Comparison of ENCODE assay signal across 8 cellular contexts in the genomic region with DNA sequence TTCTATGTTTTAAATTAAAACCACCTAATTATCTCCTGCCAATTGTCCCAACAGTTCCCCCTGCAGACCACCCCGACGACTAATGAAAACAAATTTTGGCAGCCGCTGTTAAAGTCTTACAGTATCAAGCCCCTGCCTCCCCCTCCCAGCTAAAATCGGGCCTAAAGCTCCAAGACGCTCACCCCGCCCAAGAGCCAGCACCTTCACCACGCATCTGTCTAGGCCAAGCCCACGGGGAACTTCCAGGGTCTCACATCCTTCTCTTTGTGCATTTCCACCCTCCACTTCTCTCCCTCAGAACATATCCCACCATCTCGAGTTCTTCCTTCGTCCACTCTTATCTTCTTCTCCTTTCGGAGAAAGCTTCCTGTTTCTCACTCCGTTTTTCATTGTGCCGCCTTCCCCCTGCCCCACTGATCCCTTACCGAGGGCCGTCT. TPM values are rescaled to one million over a fixed set of nuclear protein-coding genes. Genes with fewer than 3 reads are reported as not detected.
DNase-seq lines count a peak whose midpoint lies in the region; ATAC-seq and TF ChIP-seq lines count a peak whose summit lies in the region.

No MANE protein-coding gene starts in this region.

- peak overlapping the region; percentile 100 for H2AFZ ChIP-seq in IMR-90 (replicated peaks; ENCODE audit: low read length, poor library complexity)

- TF ChIP-seq RAD21 in IMR-90 (IDR thresholded peaks at IDR 0.05; ENCODE audit: low read length): no peak

- H3K9me1 ChIP-seq in IMR-90 (ENCODE audit: insufficient read depth, low read length): no peaks in the 10 kb centered on the region

- H3K27ac ChIP-seq in IMR-90 (ENCODE audit: insufficient read depth, low read length) (peak overlapping the region; percentile 89), ectodermal cell (ENCODE audit: insufficient read depth, low read depth, low read length, poor library complexity, severe bottlenecking) (peak overlapping the region; percentile 96), upper lobe of right lung (peak overlapping the region; percentile 97)
- peak overlapping the region; percentile 93 for H3K27ac ChIP-seq in naive thymus-derived CD4-positive, alpha-beta T cell (ENCODE audit: low read depth, low read length)

- peak overlapping the region; percentile 80 for H2BK5ac ChIP-seq in IMR-90 (ENCODE audit: low read depth, low read length, poor library complexity, severe bottlenecking)

- H2BK15ac ChIP-seq in IMR-90 (ENCODE audit: low read depth, low read length): no peak overlapping the region

- peak overlapping the region; percentile 88 to 89 for H4K8ac ChIP-seq in IMR-90 (ENCODE audit: low read depth in 2 of 2, low read length in 2 of 2)

- H3K14ac ChIP-seq in IMR-90 (replicated peaks; ENCODE audit: low read depth, low read length): peak overlapping the region; percentile 83

- peak overlapping the region; percentile 90 for H3K4me2 ChIP-seq in IMR-90 (ENCODE audit: low read depth, low read length)

- peaks cover 4 to 29% of the 10 kb centered on the region in 2 experiments; a peak in 3 of 4 replicates for H3K79me1 ChIP-seq in IMR-90 (ENCODE audit: low read depth in 1 of 2, low read length in 2 of 2)

- ATAC-seq in IMR-90 (ENCODE audit: low read depth): no peak; the same call in 1 of the 2 replicates
- ATAC-seq in naive thymus-derived CD4-positive, alpha-beta T cell: no peak
- no peak for ATAC-seq in upper lobe of right lung
- ATAC-seq in HG03108 (IDR thresholded peaks at IDR 0.05; ENCODE audit: unreplicated experiment): no peak

- peak overlapping the region; percentile 96 for H2AK9ac ChIP-seq in IMR-90 (replicated peaks; ENCODE audit: low read depth, low read length, poor library complexity)

- peaks cover 2% of the 10 kb centered on the region; the same call in 1 of the 2 replicates for H3K4me1 ChIP-seq in IMR-90 (ENCODE audit: control insufficient read depth, insufficient read depth, low read length)
- peaks cover 10% of the 10 kb centered on the region for H3K4me1 ChIP-seq in ectodermal cell (ENCODE audit: control insufficient read depth, insufficient read depth, low read length)
- H3K4me1 ChIP-seq in naive thymus-derived CD4-positive, alpha-beta T cell (ENCODE audit: control insufficient read depth in 2 of 2, insufficient read depth in 2 of 2, low read length in 2 of 2): peaks cover 21 to 40% of the 10 kb centered on the region in 2 donors
- peaks cover 37% of the 10 kb centered on the region for H3K4me1 ChIP-seq in upper lobe of right lung

- no peaks in the 10 kb centered on the region for H3K9me3 ChIP-seq in IMR-90 (ENCODE audit: control insufficient read depth, insufficient read depth, low read length)
- no peaks in the 10 kb centered on the region for H3K9me3 ChIP-seq in ectodermal cell (ENCODE audit: control insufficient read depth, low read length)
- H3K9me3 ChIP-seq in naive thymus-derived CD4-positive, alpha-beta T cell (ENCODE audit: control insufficient read depth in 2 of 3, low read length in 3 of 3): no peaks in the 10 kb centered on the region
- no peaks in the 10 kb centered on the region for H3K9me3 ChIP-seq in upper lobe of right lung

- no TSS peak for BruUV-seq in IMR-90 (replicated peaks; lab: Mats Ljungman, UMichigan)

- peak overlapping the region; percentile 97 to 100 (median 99) for H3K4me3 Mint-ChIP-seq in naive thymus-derived CD4-positive, alpha-beta T cell

- no peak for TF ChIP-seq CTCF in IMR-90 (conservative IDR thresholded peaks at IDR 0.05; ENCODE audit: low read depth, low read length)
- TF ChIP-seq CTCF in upper lobe of right lung (IDR thresholded peaks at IDR 0.05): no peak

- CTCF ChIA-PET in IMR-90 (lab: Yijun Ruan, JAX): interaction anchor here (0.7 to 1.0 kb wide), 2 partner anchors 20 to 81 kb away, joined by 3 read pairs; no protein-coding TSS in a partner anchor
- CTCF ChIA-PET in naive thymus-derived CD4-positive, alpha-beta T cell (lab: Charles Lee): interaction anchor here (0.7 to 1.1 kb wide), 2 partner anchors 11 to 1004 kb away, joined by 3 read pairs; no protein-coding TSS in a partner anchor

- no peak overlapping the region for H2BK20ac ChIP-seq in IMR-90 (ENCODE audit: low read depth, low read length)

- peak overlapping the region; percentile 73 for H3K56ac ChIP-seq in IMR-90 (ENCODE audit: extremely low read depth, insufficient read depth, low read length)

- H3K27me3 ChIP-seq in IMR-90 (ENCODE audit: control insufficient read depth, insufficient read depth, low read length) (no peaks in the 10 kb centered on the region), ectodermal cell (ENCODE audit: control insufficient read depth, insufficient read depth, low read length, poor library complexity, severe bottlenecking) (no peaks in the 10 kb centered on the region), upper lobe of right lung (no peaks in the 10 kb centered on the region)
- H3K27me3 ChIP-seq in naive thymus-derived CD4-positive, alpha-beta T cell (ENCODE audit: control insufficient read depth in 2 of 2, insufficient read depth in 2 of 2, low read length in 2 of 2): no peaks in the 10 kb centered on the region

- peak overlapping the region; percentile 75; the same call in 1 of the 2 replicates for H3K23ac ChIP-seq in IMR-90 (ENCODE audit: low read depth, low read length)

- H3K4me3 ChIP-seq in IMR-90 (ENCODE audit: insufficient read depth, low read depth, low read length) (peak overlapping the region; percentile 92), ectodermal cell (ENCODE audit: insufficient read depth, low read depth, low read length) (peak overlapping the region; percentile 91), upper lobe of right lung (peak overlapping the region; percentile 96)
- H3K4me3 ChIP-seq in naive thymus-derived CD4-positive, alpha-beta T cell (ENCODE audit: low read length): peak overlapping the region; percentile 98

- H3K4ac ChIP-seq in IMR-90 (ENCODE audit: low read depth, low read length): peak overlapping the region; percentile 74

- POLR2A ChIA-PET in IMR-90 (lab: Charles Lee; ENCODE audit: unreplicated experiment): interaction anchor here (0.6 kb wide), 1 partner anchor 45 kb away, joined by 17 read pairs; no protein-coding TSS in a partner anchor
- POLR2A ChIA-PET in naive thymus-derived CD4-positive, alpha-beta T cell (lab: Charles Lee): interaction anchor here (0.9 to 2.6 kb wide), 12 partner anchors 9 to 1453 kb away, joined by 3 to 12 read pairs (median 4); partner anchors contain the start of gene STAM2

- peak overlapping the region; percentile 91 for H3K9ac ChIP-seq in IMR-90 (ENCODE audit: low read depth, low read length)

- DNase-seq in SIG-M5 treated with dmso at 0.1 percent for 504 hours (lab: John Stamatoyannopoulos, UW; ENCODE audit: unreplicated experiment) (peak; percentile 81), SIG-M5 (lab: John Stamatoyannopoulos, UW) (no peak), IMR-90 (no peak), T-helper 2 cell (peak in 4 of 5 experiments; percentile 12 to 56 (median 24)), upper lobe of right lung (no peak)
- peak in 1 of 9 donors; percentile 54 for DNase-seq in naive thymus-derived CD4-positive, alpha-beta T cell

- H3K9me3 Mint-ChIP-seq in naive thymus-derived CD4-positive, alpha-beta T cell: peaks cover 0 to 11% (median 0%) of the 10 kb centered on the region in 11 donors

- H3K36me3 Mint-ChIP-seq in naive thymus-derived CD4-positive, alpha-beta T cell: peaks cover 10 to 31% (median 20%) of the 10 kb centered on the region in 5 donors

- intact Hi-C loops in IMR-90 (cut with micrococcal nuclease): no loop called here
- intact Hi-C loops in naive thymus-derived CD4-positive, alpha-beta T cell (cut with micrococcal nuclease): loop anchor here (1.0 to 10.0 kb wide), 13 partner anchors 18 to 1456 kb away; partner anchors contain the start of genes RBM43 (in 2 of the 2), STAM2 (in 2 of the 2), ARL5A (in 1 of the 2) and FMNL2 (in 1 of the 2)
- intact Hi-C loops in upper lobe of right lung (cut with DNase I): no loop called here

- H3K27me3 Mint-ChIP-seq in naive thymus-derived CD4-positive, alpha-beta T cell: no peaks in the 10 kb centered on the region

- peak overlapping the region; percentile 44; the same call in 1 of the 2 replicates for H2BK120ac ChIP-seq in IMR-90 (ENCODE audit: low read depth, low read length)

- H3K4me1 Mint-ChIP-seq in naive thymus-derived CD4-positive, alpha-beta T cell: peaks cover 49 to 84% (median 73%) of the 10 kb centered on the region in 7 donors

- peak overlapping the region; percentile 97 to 100 (median 99) for H3K27ac Mint-ChIP-seq in naive thymus-derived CD4-positive, alpha-beta T cell

- WGBS in IMR-90 (ENCODE audit: extremely low coverage in 2 of 2, insufficient read length in 1 of 2), 2 experiments: 1% methylated on average over 12 of the region's 15 CpGs; no CpG with 5 or more reads in 1 of the 2 experiments
- WGBS in ectodermal cell, 2 experiments: 0% methylated on average over 15 of the region's 15 CpGs

- no peak overlapping the region; the same call in 1 of the 2 replicates for H3K18ac ChIP-seq in IMR-90 (ENCODE audit: low read depth, low read length)

- H4K91ac ChIP-seq in IMR-90 (ENCODE audit: insufficient read depth, low read depth, low read length): peak overlapping the region; percentile 61

- H4K20me1 ChIP-seq in IMR-90 (ENCODE audit: insufficient read depth, low read length): peaks cover 9% of the 10 kb centered on the region; the same call in 1 of the 2 replicates

- no peak for TF ChIP-seq POLR2A in IMR-90 (IDR thresholded peaks at IDR 0.05; ENCODE audit: low read depth, low read length)

- H4K5ac ChIP-seq in IMR-90 (ENCODE audit: low read depth, low read length): peak overlapping the region; percentile 78

- H2AK5ac ChIP-seq in IMR-90 (ENCODE audit: low read depth, low read length): peak overlapping the region; percentile 53; the same call in 1 of the 2 replicates

- dilution Hi-C loops in IMR-90 (cut with HindIII; ENCODE audit: low sequenced_read_pairs, unreplicated experiment): no loop called here

- in situ Hi-C loops in IMR-90 (cut with MboI; ENCODE audit: low sequenced_read_pairs): no loop called here

- H3K36me3 ChIP-seq in IMR-90 (ENCODE audit: control insufficient read depth, insufficient read depth, low read length): peaks cover 3% of the 10 kb centered on the region; the same call in 1 of the 2 replicates
- peaks cover 10% of the 10 kb centered on the region for H3K36me3 ChIP-seq in ectodermal cell (ENCODE audit: control insufficient read depth, insufficient read depth, low read length)
- peaks cover 0 to 20% (median 4%) of the 10 kb centered on the region in 3 experiments for H3K36me3 ChIP-seq in naive thymus-derived CD4-positive, alpha-beta T cell (ENCODE audit: control insufficient read depth in 2 of 3, insufficient read depth in 3 of 3, low read length in 3 of 3)
- peaks cover 35% of the 10 kb centered on the region for H3K36me3 ChIP-seq in upper lobe of right lung

RNA-seq across cellular contexts. Expression of gene PRPF40A, which starts 0.4 kb away (rescaled TPM):
- total RNA-seq in IMR-90 (2012; rRNA removed): 150 and 168 TPM in 2 replicates
- 49.1 and 58.7 TPM in 2 replicates for polyA plus RNA-seq in IMR-90 (2012; rRNA removed)
- polyA plus RNA-seq in IMR-90 (2012; cell fraction: cytosol; rRNA removed): 21.3 and 26.3 TPM in 2 replicates
- 46.3 and 80.3 TPM in 2 replicates for polyA plus RNA-seq in IMR-90 (2012; cell fraction: nucleus; rRNA removed; ENCODE audit: low replicate concordance)
- 191 TPM for polyA plus RNA-seq in ectodermal cell (2013, experiment 1 of 4)
- polyA plus RNA-seq in ectodermal cell (2013, experiment 2 of 4): 174 TPM
- polyA plus RNA-seq in ectodermal cell (2013, experiment 3 of 4): 163 TPM
- polyA plus RNA-seq in ectodermal cell (2013, experiment 4 of 4): 162 TPM
- total RNA-seq in naive thymus-derived CD4-positive, alpha-beta T cell: 100 to 1,000 TPM; 104 to 126 (median 109) TPM
- 100 to 1,000 TPM; 116 to 119 TPM for polyA plus RNA-seq in naive thymus-derived CD4-positive, alpha-beta T cell
- 71.6 TPM for total RNA-seq in upper lobe of right lung

RNA-seq across cellular contexts. Expression of gene ARL6IP6, which starts 1.6 kb away (rescaled TPM):
- total RNA-seq in IMR-90 (2012; rRNA removed) (4.1 and 11.7 TPM in 2 replicates), upper lobe of right lung (15.7 TPM)
- 11.2 and 14.7 TPM in 2 replicates for polyA plus RNA-seq in IMR-90 (2012; rRNA removed)
- 7.7 and 9.5 TPM in 2 replicates for polyA plus RNA-seq in IMR-90 (2012; cell fraction: cytosol; rRNA removed)
- polyA plus RNA-seq in IMR-90 (2012; cell fraction: nucleus; rRNA removed; ENCODE audit: low replicate concordance): 9.3 and 19.8 TPM in 2 replicates
- 82.6 TPM for polyA plus RNA-seq in ectodermal cell (2013, experiment 1 of 4)
- polyA plus RNA-seq in ectodermal cell (2013, experiment 2 of 4): 90.9 TPM
- polyA plus RNA-seq in ectodermal cell (2013, experiment 3 of 4): 75.8 TPM
- 85.0 TPM for polyA plus RNA-seq in ectodermal cell (2013, experiment 4 of 4)
- 10 to 100 TPM; 10.2 to 43.6 (median 18.0) TPM for total RNA-seq in naive thymus-derived CD4-positive, alpha-beta T cell
- 10 to 100 TPM; 14.0 to 25.7 TPM for polyA plus RNA-seq in naive thymus-derived CD4-positive, alpha-beta T cell

Comparison
In these comparisons a context has a peak if more than half of its experiments do, and no peak if none do; other contexts are left out.
1. DNase-seq: peak in SIG-M5 treated with dmso at 0.1 percent for 504 hours (single experiment) and T-helper 2 cell (4 of 5); none in SIG-M5 (single experiment), IMR-90 (single experiment) and upper lobe of right lung (single experiment).
2. intact Hi-C loops: an anchor here in naive thymus-derived CD4-positive, alpha-beta T cell (1.0 to 10.0 kb wide); none called in IMR-90 and upper lobe of right lung.
3. Peak in every context shown above with its lines, with median percentiles within 50 percentile points of each other: H3K27ac ChIP-seq and H3K4me3 ChIP-seq.